26 cellular contexts compared by ENCODE assay signal in the genomic region with DNA sequence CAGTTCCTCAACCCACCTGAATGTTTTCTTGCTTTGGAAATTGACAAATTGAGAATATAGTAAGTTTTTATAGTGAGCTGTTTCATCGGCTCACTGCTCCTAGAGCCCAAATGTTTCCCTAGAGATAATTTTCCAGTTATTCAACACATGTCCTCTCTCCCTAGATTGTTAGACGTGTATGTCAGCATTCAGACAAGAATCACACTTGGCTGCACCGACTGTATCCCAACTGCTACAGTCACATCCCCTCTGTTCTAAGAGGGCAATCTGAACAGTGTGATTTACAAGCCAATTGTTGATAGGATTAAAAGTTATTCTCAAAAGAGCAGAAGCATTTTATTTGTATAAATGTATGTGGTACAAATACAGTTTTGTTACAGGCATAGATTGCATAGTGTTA.
"Had no signal": no experiment of that assay in that cellular context is flagged by ENCODE, and none has a peak within 500 bp of the region (broad histone marks: within the 10 kb centered on the region; RNA-seq: fewer than 3 reads in every experiment).

No MANE protein-coding gene starts in this region.

- H3K4me1 ChIP-seq: neural progenitor cell, right lobe of liver, thyroid gland, vagina had no signal

- H3K9me3 Mint-ChIP-seq: memory B cell; nephron; neural progenitor cell; stimulated activated effector memory CD8-positive, alpha-beta T cell treated with anti-CD3 and anti-CD28 coated beads, Interleukin-12 subunit alpha, Interleukin-12 subunit beta, amount 100 ng/mL, for 72 hours had no signal

- H3K36me3 Mint-ChIP-seq: memory B cell; naive thymus-derived CD4-positive, alpha-beta T cell; neural progenitor cell; stimulated activated effector memory CD8-positive, alpha-beta T cell treated with anti-CD3 and anti-CD28 coated beads, Interleukin-12 subunit alpha, Interleukin-12 subunit beta, amount 100 ng/mL, for 72 hours had no signal

- H3K36me3 ChIP-seq: neural progenitor cell, ovary, right lobe of liver, thyroid gland, vagina had no signal

- H3K4me3 Mint-ChIP-seq: memory B cell; mesothelial cell of epicardium; naive thymus-derived CD4-positive, alpha-beta T cell; nephron; neural progenitor cell; stimulated activated effector memory CD8-positive, alpha-beta T cell treated with anti-CD3 and anti-CD28 coated beads, Interleukin-12 subunit alpha, Interleukin-12 subunit beta, amount 100 ng/mL, for 72 hours had no signal

- H3K4me1 Mint-ChIP-seq: memory B cell; naive thymus-derived CD4-positive, alpha-beta T cell; neural progenitor cell; stimulated activated effector memory CD8-positive, alpha-beta T cell treated with anti-CD3 and anti-CD28 coated beads, Interleukin-12 subunit alpha, Interleukin-12 subunit beta, amount 100 ng/mL, for 72 hours had no signal

- H3K27ac ChIP-seq: coronary artery, esophagus muscularis mucosa, foreskin keratinocyte, heart left ventricle, neural progenitor cell, ovary, right lobe of liver, stomach, thyroid gland, vagina had no signal

- H3K4me3 ChIP-seq: coronary artery, esophagus muscularis mucosa, gastroesophageal sphincter, heart left ventricle, lung, neural progenitor cell, ovary, right lobe of liver, stomach, thyroid gland, vagina had no signal

- ATAC-seq: gastroesophageal sphincter; left lobe of liver; naive thymus-derived CD4-positive, alpha-beta T cell; right lobe of liver; stimulated activated effector memory CD8-positive, alpha-beta T cell treated with anti-CD3 and anti-CD28 coated beads, Interleukin-12 subunit alpha, Interleukin-12 subunit beta, amount 100 ng/mL, for 72 hours had no signal

- H3K27me3 ChIP-seq: esophagus muscularis mucosa, foreskin keratinocyte, gastroesophageal sphincter, heart left ventricle, neural progenitor cell, ovary, right lobe of liver, stomach, thyroid gland, vagina had no signal

- H3K27ac Mint-ChIP-seq: memory B cell; mesothelial cell of epicardium; naive thymus-derived CD4-positive, alpha-beta T cell; nephron; neural progenitor cell; stimulated activated effector memory CD8-positive, alpha-beta T cell treated with anti-CD3 and anti-CD28 coated beads, Interleukin-12 subunit alpha, Interleukin-12 subunit beta, amount 100 ng/mL, for 72 hours had no signal

- DNase-seq: dermis blood vessel endothelial cell; effector memory CD4-positive, alpha-beta T cell; foreskin keratinocyte; heart left ventricle; hippocampal formation; islet precursor cell; naive thymus-derived CD4-positive, alpha-beta T cell; ovary; right lobe of liver; stimulated activated CD4-positive, alpha-beta T cell treated with anti-CD3 and anti-CD28 coated beads, Interleukin-2, amount 100 ng/mL, for 24 hours; stimulated activated CD4-positive, alpha-beta T cell treated with anti-CD3 and anti-CD28 coated beads, Interleukin-4, amount 100 ng/mL, for 24 hours; stimulated activated naive CD4-positive, alpha-beta T cell treated with Interleukin-2 at 50 U/mL for 16 hours; stomach; thyroid gland; trophoblast cell had no signal

- H3K9me3 ChIP-seq: esophagus muscularis mucosa, gastroesophageal sphincter, heart left ventricle, ovary, right lobe of liver, stomach, thyroid gland, vagina had no signal
